20 cellular contexts compared by ENCODE assay signal in the genomic region with DNA sequence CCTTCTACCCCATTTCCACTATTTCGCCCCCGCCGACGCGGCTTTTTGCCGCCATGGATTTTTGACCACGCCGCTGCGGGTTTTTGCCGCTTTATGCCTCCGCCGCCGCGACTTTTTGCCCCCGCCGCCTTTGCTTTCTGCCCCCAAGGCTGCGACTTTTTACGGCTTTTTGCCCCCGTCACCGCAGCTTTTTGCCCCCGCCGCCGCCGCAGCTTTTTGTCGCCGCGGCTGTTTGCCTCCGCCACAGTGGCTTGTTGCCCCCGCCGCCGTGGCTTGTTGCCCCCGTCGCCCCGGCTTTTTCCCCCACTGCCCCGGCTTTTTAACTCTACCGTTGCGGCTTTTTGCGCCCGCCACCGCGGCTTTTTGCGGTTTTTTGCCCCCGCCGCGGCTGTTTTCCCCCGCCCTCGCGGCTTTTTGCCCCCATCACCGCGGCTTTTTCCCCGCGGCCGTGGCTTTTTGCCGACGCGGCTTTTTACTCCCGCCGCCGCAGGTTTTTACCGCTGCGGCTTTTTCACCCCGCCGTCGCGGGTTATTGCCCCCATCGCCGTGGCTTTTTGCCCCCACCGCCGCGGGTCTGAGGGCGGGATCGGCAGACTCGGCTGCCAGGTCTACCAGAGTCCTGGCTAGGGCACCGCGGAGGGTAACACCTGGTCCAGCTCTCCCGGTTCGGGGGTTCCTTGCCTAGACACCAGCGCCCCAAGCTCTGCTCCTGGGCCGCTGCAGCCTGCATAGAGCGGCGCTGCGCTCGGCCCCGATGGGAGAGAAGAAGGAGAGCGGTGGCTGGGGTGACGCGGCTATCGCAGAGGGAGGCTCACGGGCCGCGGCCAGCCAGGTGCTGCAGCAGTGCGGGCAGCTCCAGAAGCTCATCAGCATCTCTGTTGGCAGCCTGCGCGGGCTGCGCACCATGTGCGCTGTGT.
"Had no signal": no experiment of that assay in that cellular context is flagged by ENCODE, and none has a peak within 500 bp of the region (broad histone marks: within the 10 kb centered on the region; RNA-seq: fewer than 3 reads in every experiment).

No MANE protein-coding gene starts in this region.

- H3K36me3 Mint-ChIP-seq: activated naive CD8-positive, alpha-beta T cell treated with anti-CD3 and anti-CD28 coated beads for 36 hours had no signal

- H3K27ac Mint-ChIP-seq: activated B cell treated with CpG ODN at 0.5 μM for 24 hours; activated CD4-positive, alpha-beta T cell treated with anti-CD3 and anti-CD28 coated beads, Interleukin-2, amount 10 ng/mL, durations not matched to agents 24 days and 14 days; activated naive CD8-positive, alpha-beta T cell treated with anti-CD3 and anti-CD28 coated beads for 36 hours; immature natural killer cell; memory B cell; naive thymus-derived CD8-positive, alpha-beta T cell had no signal

- H3K4me1 Mint-ChIP-seq: activated B cell treated with CpG ODN at 0.5 μM for 24 hours; activated CD4-positive, alpha-beta T cell treated with anti-CD3 and anti-CD28 coated beads, Interleukin-2, amount 10 ng/mL, durations not matched to agents 24 days and 14 days; activated naive CD8-positive, alpha-beta T cell treated with anti-CD3 and anti-CD28 coated beads for 36 hours; central memory CD8-positive, alpha-beta T cell; immature natural killer cell; memory B cell; naive thymus-derived CD8-positive, alpha-beta T cell had no signal

- H3K27me3 ChIP-seq: brain microvascular endothelial cell, tibial nerve had no signal

- H3K4me3 Mint-ChIP-seq: activated B cell treated with CpG ODN at 0.5 μM for 24 hours; activated CD4-positive, alpha-beta T cell treated with anti-CD3 and anti-CD28 coated beads, Interleukin-2, amount 10 ng/mL, durations not matched to agents 24 days and 14 days; activated naive CD8-positive, alpha-beta T cell treated with anti-CD3 and anti-CD28 coated beads for 36 hours; central memory CD8-positive, alpha-beta T cell; immature natural killer cell; memory B cell had no signal

- H3K4me3 ChIP-seq: tibial nerve had no signal

- H3K36me3 ChIP-seq: brain microvascular endothelial cell, neutrophil, tibial nerve had no signal

- DNase-seq: activated B cell treated with CpG ODN at 0.5 μM for 24 hours; activated CD4-positive, alpha-beta T cell treated with anti-CD3 and anti-CD28 coated beads, Interleukin-2, amount 10 ng/mL, durations not matched to agents 24 days and 14 days; activated gamma-delta T cell treated with Interleukin-2 at 50 U/mL for 16 hours; activated naive CD8-positive, alpha-beta T cell treated with anti-CD3 and anti-CD28 coated beads for 36 hours; amygdala; brain microvascular endothelial cell; effector memory CD4-positive, alpha-beta T cell; foreskin melanocyte; immature natural killer cell; retina; stimulated activated CD4-positive, alpha-beta T cell treated with anti-CD3 and anti-CD28 coated beads, Interleukin-15, amount 100 ng/mL, for 24 hours; stimulated activated CD4-positive, alpha-beta T cell treated with anti-CD3 and anti-CD28 coated beads, Interleukin-4, amount 100 ng/mL, for 24 hours; stimulated activated naive CD4-positive, alpha-beta T cell treated with Interleukin-2 at 50 U/mL for 16 hours; substantia nigra; T-helper 2 cell had no signal

- H3K27me3 Mint-ChIP-seq: activated CD4-positive, alpha-beta T cell treated with anti-CD3 and anti-CD28 coated beads, Interleukin-2, amount 10 ng/mL, durations not matched to agents 24 days and 14 days; central memory CD8-positive, alpha-beta T cell had no signal

- H3K4me1 ChIP-seq: tibial nerve had no signal

- ATAC-seq: naive thymus-derived CD8-positive, alpha-beta T cell had no signal

- H3K27ac ChIP-seq: brain microvascular endothelial cell, neutrophil, tibial nerve had no signal
